1 cellular context compared by ENCODE assay signal in the genomic region with DNA sequence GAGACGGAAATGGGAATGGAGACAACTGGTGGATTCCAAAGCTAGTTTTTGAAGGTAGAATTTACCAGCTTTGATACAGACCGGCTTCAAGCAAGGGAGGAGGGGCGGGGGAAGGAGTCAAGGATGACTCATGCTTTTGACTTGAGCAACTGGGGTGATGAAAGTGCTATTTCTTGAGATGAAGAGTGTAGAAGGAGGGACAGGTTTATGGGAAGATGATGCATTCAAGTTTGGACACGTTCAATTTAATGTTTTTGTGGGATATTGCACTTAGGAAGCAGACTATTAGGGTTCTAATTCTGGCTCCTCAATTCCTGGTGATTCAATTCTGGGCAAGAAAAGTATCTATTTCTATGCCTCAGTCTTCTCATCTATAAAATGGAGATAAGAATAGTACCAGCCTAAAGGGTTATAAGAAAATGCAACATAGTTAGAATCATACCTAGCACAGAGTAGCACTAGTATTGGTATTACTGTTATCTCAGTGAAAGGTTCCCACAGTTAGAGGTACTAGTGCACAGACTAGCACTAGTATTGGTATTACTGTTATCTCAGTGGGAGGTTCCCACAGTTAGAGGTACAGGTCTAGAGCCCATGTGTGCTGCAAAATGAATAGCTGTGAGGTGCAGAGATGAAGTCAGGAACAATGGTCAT.
TF ChIP-seq lines count a peak whose summit lies in the region.

No MANE protein-coding gene starts in this region.

TF ChIP-seq in H1, 55 proteins besides CTCF, POLR2A, EP300 and RAD21 (continued from another document):
- TF ChIP-seq JUN (IDR thresholded peaks at IDR 0.05; ENCODE audit: low read depth, low read length) = 0 out of 2 replicates have a peak, but pooled peaks have one; percentile 13
